In genomic region chr11:27717377-27717776, GRCh38 we compare ENCODE assay signal across 10 cellular contexts. TPM values are rescaled to one million over a fixed set of nuclear protein-coding genes. Genes with fewer than 3 reads are reported as not detected.
A peak's percentile ranks its signal among the peaks of the same experiment; 100 is the strongest.
DNase-seq lines count a peak whose midpoint lies in the region; ATAC-seq and TF ChIP-seq lines count a peak whose summit lies in the region.
"Had no signal": no experiment of that assay in that cellular context is flagged by ENCODE, and none has a peak within 500 bp of the region (broad histone marks: within the 10 kb centered on the region; RNA-seq: fewer than 3 reads in every experiment).

No MANE protein-coding gene starts in this region.

- H3K4me3 Mint-ChIP-seq in Calu3 (ENCODE audit: low read depth, unreplicated experiment) (no peak overlapping the region), HFFc6 (peak overlapping the region; percentile 96), T-helper 17 cell (no peak overlapping the region)

- CTCF ChIA-PET in Calu3 (lab: Charles Lee): interaction anchor here (0.6 to 1.3 kb wide), 6 partner anchors 18 to 1740 kb away, joined by 3 to 7 read pairs (median 3); partner anchors contain the start of gene BDNF

- H3K4me1 Mint-ChIP-seq in Calu3 (ENCODE audit: low read depth, unreplicated experiment) (peaks cover 15% of the 10 kb centered on the region), HFFc6 (ENCODE audit: low read depth) (peaks cover 66% of the 10 kb centered on the region), T-helper 17 cell (peaks cover 2% of the 10 kb centered on the region)

- peaks cover 46% of the 10 kb centered on the region for H3K27me3 Mint-ChIP-seq in Calu3 (ENCODE audit: unreplicated experiment)
- H3K27me3 Mint-ChIP-seq in HFFc6 (ENCODE audit: insufficient read depth): no peaks in the 10 kb centered on the region; the same call in 1 of the 2 replicates
- peaks cover 67% of the 10 kb centered on the region for H3K27me3 Mint-ChIP-seq in T-helper 17 cell

- H3K9me3 ChIP-seq in WERI-Rb-1 (ENCODE audit: severe bottlenecking): no peaks in the 10 kb centered on the region
- H3K9me3 ChIP-seq in T-helper 17 cell (ENCODE audit: control insufficient read depth, low read length, poor library complexity, severe bottlenecking): peaks cover 3% of the 10 kb centered on the region

- no peak overlapping the region for H3K27ac ChIP-seq in WERI-Rb-1

- peaks cover 25% of the 10 kb centered on the region for H3K27me3 ChIP-seq in WERI-Rb-1 (ENCODE audit: insufficient read depth, low read depth, severe bottlenecking)
- peaks cover 23% of the 10 kb centered on the region for H3K27me3 ChIP-seq in kidney epithelial cell (ENCODE audit: control insufficient read depth, insufficient read depth, low read length)

- peak; percentile 31 for TF ChIP-seq CTCF in Calu3 (IDR thresholded peaks at IDR 0.05; ENCODE audit: unreplicated experiment)
- TF ChIP-seq CTCF in HFFc6 (IDR thresholded peaks at IDR 0.05): peak; percentile 65
- no peak for TF ChIP-seq CTCF in WERI-Rb-1 (IDR thresholded peaks at IDR 0.05; ENCODE audit: low read depth, low read length)
- TF ChIP-seq CTCF in kidney epithelial cell (IDR thresholded peaks at IDR 0.05; ENCODE audit: insufficient read depth, low read length, poor library complexity, severe bottlenecking): peak; percentile 38

- ATAC-seq in T-helper 17 cell (no peak), HG03039 (IDR thresholded peaks at IDR 0.05; ENCODE audit: unreplicated experiment) (no peak), HG03457 (IDR thresholded peaks at IDR 0.05; ENCODE audit: unreplicated experiment) (no peak)

- H3K27ac Mint-ChIP-seq in Calu3 (ENCODE audit: unreplicated experiment) (no peak overlapping the region), HFFc6 (peak overlapping the region; percentile 97), T-helper 17 cell (no peak overlapping the region)
- H3K27ac Mint-ChIP-seq: IgD-negative memory B cell had no signal

- H3K36me3 ChIP-seq in WERI-Rb-1 (no peaks in the 10 kb centered on the region), kidney epithelial cell (ENCODE audit: control insufficient read depth, insufficient read depth, low read length) (no peaks in the 10 kb centered on the region)

- H3K9me3 Mint-ChIP-seq in Calu3 (ENCODE audit: low read depth, unreplicated experiment) (no peaks in the 10 kb centered on the region), HFFc6 (no peaks in the 10 kb centered on the region)

- DNase-seq in Calu3: no peak
- peak; percentile 32 for DNase-seq in HFFc6
- DNase-seq in WERI-Rb-1: no peak
- DNase-seq in kidney epithelial cell (ENCODE audit: low read depth): no peak
- no peak for DNase-seq in T-helper 17 cell
- DNase-seq in activated effector memory CD4-positive, alpha-beta T cell treated with Interleukin-2 at 50 U/mL for 16 hours: no peak
- DNase-seq: islet precursor cell had no signal

- intact Hi-C loops in Calu3 (cut with micrococcal nuclease; ENCODE audit: unreplicated experiment): loop anchor here (5.0 kb wide), 1 partner anchor 120 kb away; no protein-coding TSS in a partner anchor

- H3K4me3 ChIP-seq in WERI-Rb-1 (ENCODE audit: low read depth, low read length) (peak overlapping the region; percentile 50), kidney epithelial cell (ENCODE audit: low read depth, low read length) (no peak overlapping the region)

- H3K36me3 Mint-ChIP-seq in Calu3 (ENCODE audit: insufficient read depth, unreplicated experiment) (peaks cover 26% of the 10 kb centered on the region), HFFc6 (ENCODE audit: low read depth) (no peaks in the 10 kb centered on the region), T-helper 17 cell (ENCODE audit: low read depth) (no peaks in the 10 kb centered on the region)

- no TSS peak for BruUV-seq in Calu3 (replicated peaks; lab: Mats Ljungman, UMichigan)

RNA-seq across cellular contexts. Expression of gene BDNF, which starts 17.1 kb away (rescaled TPM):
- total RNA-seq in Calu3 (2022): 7.9 and 8.3 TPM in 2 replicates
- total RNA-seq in HFFc6 (2021; fragmentation: NEBNext Ultra II Directional; extraction: Animal tissue kit (Norgen Biotek cat#: 25700)): 10 to 100 TPM; 62.1 to 92.2 (median 90.0) TPM
- 4.3 and 4.8 TPM in 2 replicates for total RNA-seq in kidney epithelial cell
- not detected for total RNA-seq in T-helper 17 cell
